In the genomic region with DNA sequence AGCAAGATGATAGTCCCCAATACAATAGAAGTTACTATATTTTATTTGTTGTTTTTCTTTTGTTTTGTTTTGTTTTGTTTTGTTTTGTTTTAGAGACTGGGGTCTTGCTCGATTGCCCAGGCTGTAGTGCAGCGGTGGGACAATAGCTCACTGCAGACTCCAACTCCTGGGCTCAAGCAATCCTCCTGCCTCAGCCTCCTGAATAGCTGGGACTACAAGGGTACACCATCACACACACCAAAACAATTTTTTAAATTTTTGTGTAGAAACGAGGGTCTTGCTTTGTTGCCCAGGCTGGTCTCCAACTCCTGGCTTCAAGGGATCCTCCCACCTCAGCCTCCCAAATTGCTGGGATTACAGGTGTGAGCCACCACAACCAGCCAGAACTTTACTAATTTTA, we compare ENCODE assay signal across 8 cellular contexts. TPM values are rescaled to one million over a fixed set of nuclear protein-coding genes. Genes with fewer than 3 reads are reported as not detected.
"Had no signal": no experiment of that assay in that cellular context is flagged by ENCODE, and none has a peak within 500 bp of the region (broad histone marks: within the 10 kb centered on the region; RNA-seq: fewer than 3 reads in every experiment).

No MANE protein-coding gene starts in this region.

RNA-seq across cellular contexts. Expression of a gene that starts 0.6 kb away (rescaled TPM):
- total RNA-seq: LHCN-M2, MCF 10A, NCI-H460, PC-9, Right ventricle myocardium inferior, RPMI7951, SJCRH30, SK-MEL-5 had no signal

RNA-seq across cellular contexts. Expression of a gene that starts 49.0 kb away (rescaled TPM):
- total RNA-seq: RPMI7951 had no signal
